25 cellular contexts compared by ENCODE assay signal in the genomic region with DNA sequence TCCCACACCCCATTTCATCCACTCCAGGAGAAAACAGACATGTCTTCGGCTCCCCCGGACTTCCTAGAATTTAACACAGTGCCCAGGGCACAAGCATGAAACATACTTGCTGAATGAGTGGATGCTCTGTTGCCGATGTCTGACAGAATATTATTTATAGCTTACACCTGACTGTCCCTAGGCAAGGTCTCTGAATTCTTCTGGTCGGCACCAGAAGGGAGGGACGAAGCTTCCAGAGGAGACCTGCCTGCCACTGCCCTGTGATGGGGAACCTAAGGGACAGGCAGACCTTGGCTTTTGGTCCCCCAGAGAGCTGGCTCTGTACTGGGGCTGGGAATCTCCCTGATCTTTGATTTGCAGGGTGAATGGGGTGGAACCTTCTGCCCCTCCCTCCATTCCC. TPM values are rescaled to one million over a fixed set of nuclear protein-coding genes. Genes with fewer than 3 reads are reported as not detected.
A peak's percentile ranks its signal among the peaks of the same experiment; 100 is the strongest.
DNase-seq lines count a peak whose midpoint lies in the region; ATAC-seq and TF ChIP-seq lines count a peak whose summit lies in the region.
"Had no signal": no experiment of that assay in that cellular context is flagged by ENCODE, and none has a peak within 500 bp of the region (broad histone marks: within the 10 kb centered on the region; RNA-seq: fewer than 3 reads in every experiment).

No MANE protein-coding gene starts in this region.

- intact Hi-C loops in stomach (cut with DNase I; ENCODE audit: low total_unique reads) = no loop called here

- TF ChIP-seq EP300 in stomach (IDR thresholded peaks at IDR 0.05) = no peak

- peaks cover 33% of the 10 kb centered on the region for H3K9me3 Mint-ChIP-seq in activated T-helper 17 cell treated with anti-CD3 and anti-CD28 coated beads, Interleukin-2, amount 50 U/mL, for 72 hours

- WGBS in stomach, 5 donors = 73 to 79% (median 73%) methylated on average over 5 of the region's 5 CpGs

- H3K27ac ChIP-seq in BLaER1 (no peak overlapping the region; the same call in 1 of the 2 replicates), stomach (no peak overlapping the region)
- H3K27ac ChIP-seq in BLaER1 treated with 17β-estradiol and CSF1 and Interleukin-3, amounts not matched to agents 10 nM and 100 nM = no peak overlapping the region; a peak in 2 of 22 replicates

- H3K36me3 ChIP-seq in BLaER1 = no peaks in the 10 kb centered on the region
- H3K36me3 ChIP-seq in BLaER1 treated with 17β-estradiol and CSF1 and Interleukin-3, amounts not matched to agents 10 nM and 100 nM = no peaks in the 10 kb centered on the region
- H3K36me3 ChIP-seq in stomach = no peaks in the 10 kb centered on the region
- H3K36me3 ChIP-seq: BE2C had no signal

- no peaks in the 10 kb centered on the region for H3K27me3 ChIP-seq in BLaER1
- no peaks in the 10 kb centered on the region for H3K27me3 ChIP-seq in BLaER1 treated with 17β-estradiol and CSF1 and Interleukin-3, amounts not matched to agents 10 nM and 100 nM
- peaks cover 0 to 8% (median 0%) of the 10 kb centered on the region in 3 donors for H3K27me3 ChIP-seq in stomach
- H3K27me3 ChIP-seq: BE2C had no signal

- no peak overlapping the region for H3K4me3 Mint-ChIP-seq in activated T-helper 17 cell treated with anti-CD3 and anti-CD28 coated beads, Interleukin-2, amount 50 U/mL, for 72 hours
- H3K4me3 Mint-ChIP-seq: CD14-positive monocyte; CD4-positive, alpha-beta memory T cell; CD4-positive, CD25-positive, alpha-beta regulatory T cell; CD8-positive, alpha-beta memory T cell had no signal

- no peaks in the 10 kb centered on the region for H3K36me3 Mint-ChIP-seq in activated T-helper 17 cell treated with anti-CD3 and anti-CD28 coated beads, Interleukin-2, amount 50 U/mL, for 72 hours (ENCODE audit: low read depth)
- H3K36me3 Mint-ChIP-seq: CD14-positive monocyte; CD4-positive, CD25-positive, alpha-beta regulatory T cell had no signal

- H3K4me1 Mint-ChIP-seq in activated T-helper 17 cell treated with anti-CD3 and anti-CD28 coated beads, Interleukin-2, amount 50 U/mL, for 72 hours = no peaks in the 10 kb centered on the region
- H3K4me1 Mint-ChIP-seq: CD14-positive monocyte; CD4-positive, alpha-beta memory T cell; CD4-positive, CD25-positive, alpha-beta regulatory T cell; CD8-positive, alpha-beta memory T cell had no signal

- peaks cover 65% of the 10 kb centered on the region for H3K4me1 ChIP-seq in BLaER1
- peaks cover 36 to 62% (median 55%) of the 10 kb centered on the region in 10 experiments for H3K4me1 ChIP-seq in BLaER1 treated with 17β-estradiol and CSF1 and Interleukin-3, amounts not matched to agents 10 nM and 100 nM
- H3K4me1 ChIP-seq in stomach = no peaks in the 10 kb centered on the region
- H3K4me1 ChIP-seq: BE2C had no signal

- H3K27ac Mint-ChIP-seq in activated T-helper 17 cell treated with anti-CD3 and anti-CD28 coated beads, Interleukin-2, amount 50 U/mL, for 72 hours = no peak overlapping the region
- H3K27ac Mint-ChIP-seq: CD4-positive, alpha-beta memory T cell; CD4-positive, CD25-positive, alpha-beta regulatory T cell; CD8-positive, alpha-beta memory T cell had no signal

- H3K9ac ChIP-seq in BLaER1 = no peak overlapping the region
- H3K9ac ChIP-seq in BLaER1 treated with 17β-estradiol and CSF1 and Interleukin-3, amounts not matched to agents 10 nM and 100 nM = no peak overlapping the region

- H3K27me3 Mint-ChIP-seq in activated T-helper 17 cell treated with anti-CD3 and anti-CD28 coated beads, Interleukin-2, amount 50 U/mL, for 72 hours = no peaks in the 10 kb centered on the region
- H3K27me3 Mint-ChIP-seq: CD4-positive, alpha-beta memory T cell; CD4-positive, CD25-positive, alpha-beta regulatory T cell had no signal

- H4K20me1 ChIP-seq in BLaER1 = no peaks in the 10 kb centered on the region
- H4K20me1 ChIP-seq in BLaER1 treated with 17β-estradiol and CSF1 and Interleukin-3, amounts not matched to agents 10 nM and 100 nM = no peaks in the 10 kb centered on the region

- TF ChIP-seq POLR2A in stomach (IDR thresholded peaks at IDR 0.05) = no peak

- peak overlapping the region; percentile 34; the same call in 1 of the 2 replicates for H3K4me2 ChIP-seq in BLaER1
- H3K4me2 ChIP-seq in BLaER1 treated with 17β-estradiol and CSF1 and Interleukin-3, amounts not matched to agents 10 nM and 100 nM = peak overlapping the region in 7 of 11 experiments; percentile 6 to 42 (median 29); a peak in 7 of 22 replicates

- ATAC-seq in activated T-helper 17 cell treated with anti-CD3 and anti-CD28 coated beads, Interleukin-2, amount 50 U/mL, for 72 hours (replicated peaks) = no peak
- ATAC-seq: GM12878 had no signal

- peaks cover 9% of the 10 kb centered on the region; the same call in 1 of the 2 replicates for H3K9me3 ChIP-seq in BLaER1
- peaks cover 10 to 28% (median 21%) of the 10 kb centered on the region in 11 experiments; a peak in 21 of 22 replicates for H3K9me3 ChIP-seq in BLaER1 treated with 17β-estradiol and CSF1 and Interleukin-3, amounts not matched to agents 10 nM and 100 nM (replicated peaks in 1 of 11)
- H3K9me3 ChIP-seq in stomach = peaks cover 0 to 82% (median 44%) of the 10 kb centered on the region in 4 donors
- H3K9me3 ChIP-seq: BE2C had no signal

- no peak for TF ChIP-seq CTCF in stomach (IDR thresholded peaks at IDR 0.05)

- DNase-seq in mesenteric fat pad (ENCODE audit: low spot score) = peak; percentile 24
- peak; percentile 11 for DNase-seq in stomach
- DNase-seq in DMS79 treated with DMSO at 0.1 percent for 48 hours (lab: John Stamatoyannopoulos, UW) = no peak
- no peak for DNase-seq in glomerular visceral epithelial cell (ENCODE audit: extremely low spot score)
- DNase-seq: 8988T; ACHN; BE2C; C1 segment of cervical spinal cord; CD4-positive, alpha-beta memory T cell; CD4-positive, CD25-positive, alpha-beta regulatory T cell; CD8-positive, alpha-beta memory T cell; COR-L47; DMS 273 treated with DMSO at 0.1 percent for 48 hours; DMS153; DMS53; DND-41; EL; GDM1 had no signal

- no peak overlapping the region for H3K4me3 ChIP-seq in BLaER1
- no peak overlapping the region for H3K4me3 ChIP-seq in BLaER1 treated with 17β-estradiol and CSF1 and Interleukin-3, amounts not matched to agents 10 nM and 100 nM
- H3K4me3 ChIP-seq in stomach = no peak overlapping the region
- H3K4me3 ChIP-seq: GM12878 had no signal

RNA-seq across cellular contexts. Expression of gene PEG3, which starts 44.0 kb away (rescaled TPM):
- 13.2 TPM for total RNA-seq in mesenteric fat pad
- 10 to 100 TPM in 1 of 5 donors, 1 to 10 TPM in 3, under 1 TPM in 1; 0.72 to 38.2 (median 2.3) TPM for total RNA-seq in stomach
- 1 to 10 TPM; 1.1 to 3.2 (median 1.4) TPM for polyA plus RNA-seq in stomach
- total RNA-seq in activated T-helper 17 cell treated with anti-CD3 and anti-CD28 coated beads, Interleukin-2, amount 50 U/mL, for 72 hours = under 1 TPM in 1 of 2 donors, not detected in 1; 0.04 TPM
- total RNA-seq: CD4-positive, alpha-beta memory T cell; CD8-positive, alpha-beta memory T cell had no signal
- polyA plus RNA-seq: AG04450; CD4-positive, alpha-beta memory T cell; CD8-positive, alpha-beta memory T cell had no signal

RNA-seq across cellular contexts. Expression of gene ZIM2, which starts 44.0 kb away (rescaled TPM):
- total RNA-seq in mesenteric fat pad (0.87 TPM), stomach (1 to 10 TPM in 2 of 5 donors, not detected in 3; 3.3 to 4.1 TPM)
- polyA plus RNA-seq in stomach = under 1 TPM in 1 of 3 donors, not detected in 2; 0.19 TPM
- total RNA-seq in activated T-helper 17 cell treated with anti-CD3 and anti-CD28 coated beads, Interleukin-2, amount 50 U/mL, for 72 hours = not detected
- total RNA-seq: CD4-positive, alpha-beta memory T cell; CD4-positive, CD25-positive, alpha-beta regulatory T cell; CD8-positive, alpha-beta memory T cell; G401; GM12878 had no signal
- polyA plus RNA-seq: AG04450; CD14-positive monocyte; CD4-positive, alpha-beta memory T cell; CD4-positive, CD25-positive, alpha-beta regulatory T cell; CD8-positive, alpha-beta memory T cell; GM12878 had no signal

Comparison
In these comparisons a context has a peak if more than half of its experiments do, and no peak if none do; other contexts are left out.
1. DNase-seq: peak in mesenteric fat pad (single experiment) and stomach (single experiment); none in DMS79 treated with DMSO at 0.1 percent for 48 hours (single experiment) and glomerular visceral epithelial cell (single experiment).